In genomic region chr12:65699251-65699650, GRCh38 we compare ENCODE assay signal across 13 cellular contexts.
DNase-seq lines count a peak whose midpoint lies in the region; ATAC-seq, FAIRE-seq and TF ChIP-seq lines count a peak whose summit lies in the region.
"Had no signal": no experiment of that assay in that cellular context is flagged by ENCODE, and none has a peak within 500 bp of the region (broad histone marks: within the 10 kb centered on the region; RNA-seq: fewer than 3 reads in every experiment).

No MANE protein-coding gene starts in this region.

- H3K9me2 ChIP-seq in Loucy (replicated peaks; ENCODE audit: low read depth, low read length): no peaks in the 10 kb centered on the region

- H3K27ac ChIP-seq in astrocyte (ENCODE audit: low read depth, low read length) (no peak overlapping the region), lung (ENCODE audit: low read depth in 1 of 2, low read length in 1 of 2) (no peak overlapping the region)

- WGBS in lung, 2 donors: 72 to 82% methylated on average over 2 of the region's 2 CpGs

- FAIRE-seq in astrocyte (lab: Jason Lieb, UNC): no peak
- FAIRE-seq: urothelium cell line had no signal

- H3K9me3 Mint-ChIP-seq in astrocyte (ENCODE audit: unreplicated experiment): peaks cover 4% of the 10 kb centered on the region
- peaks cover 2% of the 10 kb centered on the region for H3K9me3 Mint-ChIP-seq in activated CD4-positive, alpha-beta memory T cell treated with anti-CD3 and anti-CD28 coated beads, Interleukin-2, amount 10 ng/mL, durations not matched to agents 7 days and 5 days
- H3K9me3 Mint-ChIP-seq: natural killer cell treated with Interleukin-12 subunit alpha and Interleukin-12 subunit beta and Interleukin-15 and Interleukin-18, amount 100 ng/mL, for 72 hours had no signal

- no peak overlapping the region for H3K4me2 ChIP-seq in Loucy (ENCODE audit: low read depth, low read length, poor library complexity, severe bottlenecking)
- H3K4me2 ChIP-seq in astrocyte (ENCODE audit: low read length): no peak overlapping the region

- H3K9ac ChIP-seq in Loucy (ENCODE audit: low read depth, low read length, poor library complexity, severe bottlenecking) (no peak overlapping the region), astrocyte (ENCODE audit: low read length) (no peak overlapping the region)

- H3K36me3 Mint-ChIP-seq in astrocyte (ENCODE audit: low read depth, unreplicated experiment): no peaks in the 10 kb centered on the region
- H3K36me3 Mint-ChIP-seq in activated CD4-positive, alpha-beta memory T cell treated with anti-CD3 and anti-CD28 coated beads, Interleukin-2, amount 10 ng/mL, durations not matched to agents 7 days and 5 days (ENCODE audit: low read depth): no peaks in the 10 kb centered on the region
- H3K36me3 Mint-ChIP-seq: natural killer cell treated with Interleukin-12 subunit alpha and Interleukin-12 subunit beta and Interleukin-15 and Interleukin-18, amount 100 ng/mL, for 72 hours had no signal

- H3K4me3 ChIP-seq in Loucy (ENCODE audit: low read length, poor library complexity, severe bottlenecking): no peak overlapping the region
- no peak overlapping the region for H3K4me3 ChIP-seq in astrocyte (ENCODE audit: insufficient read depth, low read depth, low read length)
- no peak overlapping the region for H3K4me3 ChIP-seq in lung

- peak; percentile 55 for ATAC-seq in lung (ENCODE audit: insufficient read depth, low FRiP score)
- no peak for ATAC-seq in HG03039 (IDR thresholded peaks at IDR 0.05; ENCODE audit: unreplicated experiment)
- ATAC-seq: natural killer cell treated with Interleukin-12 subunit alpha and Interleukin-12 subunit beta and Interleukin-15 and Interleukin-18, amount 100 ng/mL, for 72 hours had no signal

- POLR2A ChIA-PET in activated CD4-positive, alpha-beta memory T cell treated with anti-CD3 and anti-CD28 coated beads, Interleukin-2, amount 10 ng/mL, durations not matched to agents 7 days and 5 days (lab: Charles Lee): no interaction called here

- no peak overlapping the region for H2AFZ ChIP-seq in Loucy (ENCODE audit: low read length)
- H2AFZ ChIP-seq in astrocyte (ENCODE audit: low read depth, low read length): no peak overlapping the region

- DNase-seq in CD1c-positive myeloid dendritic cell (ENCODE audit: extremely low spot score) (peak; percentile 28), astrocyte (ENCODE audit: low read depth) (peak; percentile 23), lung (ENCODE audit: low spot score) (no peak), DMS 273 (lab: John Stamatoyannopoulos, UW; ENCODE audit: unreplicated experiment) (no peak), NCI-H446 treated with DMSO at 0.1 percent for 48 hours (lab: John Stamatoyannopoulos, UW) (no peak)
- DNase-seq in activated CD4-positive, alpha-beta memory T cell treated with anti-CD3 and anti-CD28 coated beads, Interleukin-2, amount 10 ng/mL, durations not matched to agents 7 days and 5 days: no peak
- DNase-seq: activated gamma-delta T cell treated with Interleukin-2 at 50 U/mL for 16 hours; stimulated activated CD4-positive, alpha-beta T cell treated with anti-CD3 and anti-CD28 coated beads, Interleukin-4, amount 100 ng/mL, for 4 hours; T1000 had no signal

- H3K9me3 ChIP-seq in Loucy (ENCODE audit: insufficient read depth, low read depth, low read length) (no peaks in the 10 kb centered on the region), astrocyte (ENCODE audit: insufficient read depth, low read depth, low read length) (no peaks in the 10 kb centered on the region), lung (ENCODE audit: control insufficient read depth in 2 of 2, insufficient read depth in 1 of 2, low read length in 1 of 2) (no peaks in the 10 kb centered on the region)

- H4K20me1 ChIP-seq in Loucy (ENCODE audit: insufficient read depth, low read length, poor library complexity, severe bottlenecking) (no peaks in the 10 kb centered on the region), astrocyte (ENCODE audit: insufficient read depth, low read length) (no peaks in the 10 kb centered on the region)

- H3K4me1 ChIP-seq in Loucy (ENCODE audit: insufficient read depth, low read length, poor library complexity, severe bottlenecking) (no peaks in the 10 kb centered on the region), astrocyte (ENCODE audit: insufficient read depth, low read length) (peaks cover 25% of the 10 kb centered on the region), lung (ENCODE audit: control insufficient read depth in 2 of 2, insufficient read depth in 2 of 2, low read length in 2 of 2) (peaks cover 0 to 2% of the 10 kb centered on the region in 2 donors)

- no peak overlapping the region for H3K4me3 Mint-ChIP-seq in astrocyte (ENCODE audit: unreplicated experiment)
- no peak overlapping the region for H3K4me3 Mint-ChIP-seq in activated CD4-positive, alpha-beta memory T cell treated with anti-CD3 and anti-CD28 coated beads, Interleukin-2, amount 10 ng/mL, durations not matched to agents 7 days and 5 days
- H3K4me3 Mint-ChIP-seq: natural killer cell treated with Interleukin-12 subunit alpha and Interleukin-12 subunit beta and Interleukin-15 and Interleukin-18, amount 100 ng/mL, for 72 hours had no signal

- peaks cover 33% of the 10 kb centered on the region for H3K4me1 Mint-ChIP-seq in astrocyte (ENCODE audit: low read depth, unreplicated experiment)
- no peaks in the 10 kb centered on the region for H3K4me1 Mint-ChIP-seq in activated CD4-positive, alpha-beta memory T cell treated with anti-CD3 and anti-CD28 coated beads, Interleukin-2, amount 10 ng/mL, durations not matched to agents 7 days and 5 days

- TF ChIP-seq CTCF in Loucy (conservative IDR thresholded peaks at IDR 0.05; ENCODE audit: low read length): peak; percentile 42
- TF ChIP-seq CTCF in astrocyte (IDR thresholded peaks at IDR 0.05; ENCODE audit: insufficient read depth, low read depth, low read length): peak; percentile 31
- TF ChIP-seq CTCF in lung (IDR thresholded peaks at IDR 0.05; ENCODE audit: control extremely low read depth, extremely low read depth): no peak

- CTCF ChIA-PET in activated CD4-positive, alpha-beta memory T cell treated with anti-CD3 and anti-CD28 coated beads, Interleukin-2, amount 10 ng/mL, durations not matched to agents 7 days and 5 days (lab: Charles Lee): no interaction called here

- no peaks in the 10 kb centered on the region for H3K27me3 Mint-ChIP-seq in astrocyte (ENCODE audit: low read depth, unreplicated experiment)
- no peaks in the 10 kb centered on the region for H3K27me3 Mint-ChIP-seq in activated CD4-positive, alpha-beta memory T cell treated with anti-CD3 and anti-CD28 coated beads, Interleukin-2, amount 10 ng/mL, durations not matched to agents 7 days and 5 days

- no peaks in the 10 kb centered on the region for H3F3A ChIP-seq in Loucy (ENCODE audit: low read depth)

- H3K36me3 ChIP-seq in Loucy (ENCODE audit: insufficient read depth, low read length) (no peaks in the 10 kb centered on the region), astrocyte (ENCODE audit: insufficient read depth, low read length) (no peaks in the 10 kb centered on the region), lung (ENCODE audit: control insufficient read depth in 2 of 2, insufficient read depth in 2 of 2, low read length in 2 of 2) (no peaks in the 10 kb centered on the region)

- H3K27ac Mint-ChIP-seq in astrocyte (ENCODE audit: unreplicated experiment): peak overlapping the region; percentile 82
- no peak overlapping the region for H3K27ac Mint-ChIP-seq in activated CD4-positive, alpha-beta memory T cell treated with anti-CD3 and anti-CD28 coated beads, Interleukin-2, amount 10 ng/mL, durations not matched to agents 7 days and 5 days
- H3K27ac Mint-ChIP-seq: natural killer cell treated with Interleukin-12 subunit alpha and Interleukin-12 subunit beta and Interleukin-15 and Interleukin-18, amount 100 ng/mL, for 72 hours had no signal

- H3K79me2 ChIP-seq in Loucy (ENCODE audit: insufficient read depth, low read length): no peaks in the 10 kb centered on the region
- H3K79me2 ChIP-seq in astrocyte (ENCODE audit: insufficient read depth, low read length): no peaks in the 10 kb centered on the region

- H3K27me3 ChIP-seq in Loucy (ENCODE audit: insufficient read depth, low read length, poor library complexity, severe bottlenecking) (no peaks in the 10 kb centered on the region), astrocyte (ENCODE audit: insufficient read depth, low read length) (no peaks in the 10 kb centered on the region), lung (ENCODE audit: control insufficient read depth, insufficient read depth) (no peaks in the 10 kb centered on the region)

Comparison
In these comparisons a context has a peak if more than half of its experiments do, and no peak if none do; other contexts are left out.
1. DNase-seq: peak in CD1c-positive myeloid dendritic cell (single experiment) and astrocyte (single experiment); none in lung (single experiment), DMS 273 (single experiment), NCI-H446 treated with DMSO at 0.1 percent for 48 hours (single experiment) and activated CD4-positive, alpha-beta memory T cell treated with anti-CD3 and anti-CD28 coated beads, Interleukin-2, amount 10 ng/mL, durations not matched to agents 7 days and 5 days (single experiment).